ENCODE assay signal across 8 cellular contexts in genomic region chr22:46777609-46777970, GRCh38. TPM values are rescaled to one million over a fixed set of nuclear protein-coding genes. Genes with fewer than 3 reads are reported as not detected.
DNase-seq lines count a peak whose midpoint lies in the region; ATAC-seq and TF ChIP-seq lines count a peak whose summit lies in the region.

No MANE protein-coding gene starts in this region.

- H2AFZ ChIP-seq in IMR-90 (replicated peaks; ENCODE audit: low read length, poor library complexity), result no peak overlapping the region

- TF ChIP-seq POLR2A in IMR-90 (IDR thresholded peaks at IDR 0.05; ENCODE audit: low read depth, low read length), result no peak

- in situ Hi-C loops in IMR-90 (cut with MboI; ENCODE audit: low sequenced_read_pairs), result no loop called here

- H4K8ac ChIP-seq in IMR-90 (ENCODE audit: low read depth in 2 of 2, low read length in 2 of 2), result no peak overlapping the region

- no peak overlapping the region for H2BK20ac ChIP-seq in IMR-90 (ENCODE audit: low read depth, low read length)

- H3K23ac ChIP-seq in IMR-90 (ENCODE audit: low read depth, low read length), result no peak overlapping the region; the same call in 1 of the 2 replicates

- CTCF ChIA-PET in IMR-90 (lab: Yijun Ruan, JAX), result no interaction called here

- WGBS in IMR-90 (ENCODE audit: extremely low coverage in 2 of 2, insufficient read length in 1 of 2), 2 experiments, result 27% methylated on average over 3 of the region's 11 CpGs; no CpG with 5 or more reads in 1 of the 2 experiments

- no peaks in the 10 kb centered on the region for H3K36me3 Mint-ChIP-seq in activated T-cell treated with anti-CD3 and anti-CD28 coated beads, Interleukin-2, amount 50 U/mL, for 4 hours (ENCODE audit: insufficient read depth)

- H3K27me3 ChIP-seq in IMR-90 (ENCODE audit: control insufficient read depth, insufficient read depth, low read length), result no peaks in the 10 kb centered on the region
- no peaks in the 10 kb centered on the region for H3K27me3 ChIP-seq in lower lobe of right lung (ENCODE audit: low read depth)

- H3K4me3 ChIP-seq in IMR-90 (ENCODE audit: insufficient read depth, low read depth, low read length) (no peak overlapping the region), lower lobe of right lung (no peak overlapping the region)

- H3K27ac ChIP-seq in IMR-90 (ENCODE audit: insufficient read depth, low read length) (no peak overlapping the region), lower lobe of right lung (no peak overlapping the region)

- H3K27me3 Mint-ChIP-seq in activated T-cell treated with anti-CD3 and anti-CD28 coated beads, Interleukin-2, amount 50 U/mL, for 4 hours (ENCODE audit: low read depth), result no peaks in the 10 kb centered on the region

- no peak overlapping the region for H3K56ac ChIP-seq in IMR-90 (ENCODE audit: extremely low read depth, insufficient read depth, low read length)

- no peak overlapping the region for H3K14ac ChIP-seq in IMR-90 (replicated peaks; ENCODE audit: low read depth, low read length)

- H2BK120ac ChIP-seq in IMR-90 (ENCODE audit: low read depth, low read length), result no peak overlapping the region

- no peak overlapping the region for H3K4me2 ChIP-seq in IMR-90 (ENCODE audit: low read depth, low read length)

- no peak overlapping the region for H2BK5ac ChIP-seq in IMR-90 (ENCODE audit: low read depth, low read length, poor library complexity, severe bottlenecking)

- TF ChIP-seq RAD21 in IMR-90 (IDR thresholded peaks at IDR 0.05; ENCODE audit: low read length), result no peak

- H3K4me1 ChIP-seq in IMR-90 (ENCODE audit: control insufficient read depth, insufficient read depth, low read length) (peaks cover 11% of the 10 kb centered on the region), lower lobe of right lung (peaks cover 55% of the 10 kb centered on the region)

- H3K9ac ChIP-seq in IMR-90 (ENCODE audit: low read depth, low read length), result no peak overlapping the region

- no peak overlapping the region for H2BK15ac ChIP-seq in IMR-90 (ENCODE audit: low read depth, low read length)

- H2AK5ac ChIP-seq in IMR-90 (ENCODE audit: low read depth, low read length), result no peak overlapping the region

- H2AK9ac ChIP-seq in IMR-90 (replicated peaks; ENCODE audit: low read depth, low read length, poor library complexity), result peak overlapping the region; percentile 74

- intact Hi-C loops in IMR-90 (cut with micrococcal nuclease), result no loop called here
- intact Hi-C loops in lower lobe of right lung (cut with DNase I), result no loop called here

- no peaks in the 10 kb centered on the region for H3K9me3 Mint-ChIP-seq in activated T-cell treated with anti-CD3 and anti-CD28 coated beads, Interleukin-2, amount 50 U/mL, for 4 hours

- H3K9me1 ChIP-seq in IMR-90 (ENCODE audit: insufficient read depth, low read length), result peaks cover 35% of the 10 kb centered on the region

- TF ChIP-seq CTCF in IMR-90 (conservative IDR thresholded peaks at IDR 0.05; ENCODE audit: low read depth, low read length) (no peak), lower lobe of right lung (IDR thresholded peaks at IDR 0.05) (no peak)

- H3K9me3 ChIP-seq in IMR-90 (ENCODE audit: control insufficient read depth, insufficient read depth, low read length) (no peaks in the 10 kb centered on the region), lower lobe of right lung (no peaks in the 10 kb centered on the region)

- H3K79me1 ChIP-seq in IMR-90 (ENCODE audit: low read depth in 1 of 2, low read length in 2 of 2), result peaks cover 42 to 89% of the 10 kb centered on the region in 2 experiments

- dilution Hi-C loops in IMR-90 (cut with HindIII; ENCODE audit: low sequenced_read_pairs, unreplicated experiment), result no loop called here

- no TSS peak for BruUV-seq in IMR-90 (replicated peaks; lab: Mats Ljungman, UMichigan)

- peaks cover 81% of the 10 kb centered on the region for H3K4me1 Mint-ChIP-seq in activated T-cell treated with anti-CD3 and anti-CD28 coated beads, Interleukin-2, amount 50 U/mL, for 4 hours (ENCODE audit: low read depth)

- peak overlapping the region; percentile 15; the same call in 1 of the 2 replicates for H4K91ac ChIP-seq in IMR-90 (ENCODE audit: insufficient read depth, low read depth, low read length)

- no peak overlapping the region for H4K5ac ChIP-seq in IMR-90 (ENCODE audit: low read depth, low read length)

- peak overlapping the region; percentile 61 for H3K4me3 Mint-ChIP-seq in activated T-cell treated with anti-CD3 and anti-CD28 coated beads, Interleukin-2, amount 50 U/mL, for 4 hours

- peak overlapping the region; percentile 7; the same call in 1 of the 2 replicates for H3K4ac ChIP-seq in IMR-90 (ENCODE audit: low read depth, low read length)

- peaks cover 54% of the 10 kb centered on the region for H4K20me1 ChIP-seq in IMR-90 (ENCODE audit: insufficient read depth, low read length)

- H3K36me3 ChIP-seq in IMR-90 (ENCODE audit: control insufficient read depth, insufficient read depth, low read length) (no peaks in the 10 kb centered on the region), lower lobe of right lung (no peaks in the 10 kb centered on the region)

- ATAC-seq in IMR-90 (ENCODE audit: low read depth) (no peak), lower lobe of right lung (no peak)
- ATAC-seq in activated T-cell treated with anti-CD3 and anti-CD28 coated beads, Interleukin-2, amount 50 U/mL, for 4 hours, result peak; percentile 27 to 52

- POLR2A ChIA-PET in IMR-90 (lab: Charles Lee; ENCODE audit: unreplicated experiment), result no interaction called here

- DNase-seq in Ammon's horn (ENCODE audit: low spot score) (peak; percentile 80), IMR-90 (no peak), lower lobe of right lung (peak; percentile 70), NCI-H1436 (lab: John Stamatoyannopoulos, UW) (no peak), NCI-H2081 (lab: John Stamatoyannopoulos, UW) (no peak), UCSD-AML1 (lab: John Stamatoyannopoulos, UW; ENCODE audit: unreplicated experiment) (no peak), iPS-NIHi11 (ENCODE audit: low spot score) (no peak)
- DNase-seq in activated T-cell treated with anti-CD3 and anti-CD28 coated beads, Interleukin-2, amount 50 U/mL, for 4 hours, result peak; percentile 33

- H3K18ac ChIP-seq in IMR-90 (ENCODE audit: low read depth, low read length), result no peak overlapping the region

TF ChIP-seq in IMR-90, 13 proteins besides CTCF, POLR2A, EP300 and RAD21:
- TF ChIP-seq MAZ (IDR thresholded peaks at IDR 0.05; ENCODE audit: borderline replicate concordance, low read depth, low read length) (no peak), RCOR1 (IDR thresholded peaks at IDR 0.05; ENCODE audit: insufficient replicate concordance, low read length) (no peak), USF2 (IDR thresholded peaks at IDR 0.05; ENCODE audit: low read depth, low read length) (no peak), ELK1 (IDR thresholded peaks at IDR 0.05; ENCODE audit: borderline replicate concordance, low read depth, low read length) (no peak), CHD1 (IDR thresholded peaks at IDR 0.05; ENCODE audit: low read depth, low read length) (no peak)

RNA-seq across cellular contexts. Expression of gene TBC1D22A, which starts 15.1 kb away (rescaled TPM):
- total RNA-seq in IMR-90 (2012; rRNA removed), result 9.0 and 9.4 TPM in 2 replicates
- polyA plus RNA-seq in IMR-90 (2012; rRNA removed), result 16.7 and 17.3 TPM in 2 replicates
- 18.4 and 23.5 TPM in 2 replicates for polyA plus RNA-seq in IMR-90 (2012; cell fraction: cytosol; rRNA removed)
- polyA plus RNA-seq in IMR-90 (2012; cell fraction: nucleus; rRNA removed; ENCODE audit: low replicate concordance), result 14.2 and 18.0 TPM in 2 replicates
- 10 to 100 TPM; 29.8 to 31.1 (median 29.9) TPM for total RNA-seq in activated T-cell treated with anti-CD3 and anti-CD28 coated beads, Interleukin-2, amount 50 U/mL, for 4 hours
- 34.1 TPM for total RNA-seq in lower lobe of right lung

RNA-seq across cellular contexts. Expression of gene CERK, which starts 39.5 kb away (rescaled TPM):
- total RNA-seq in IMR-90 (2012; rRNA removed) (38.7 and 44.4 TPM in 2 replicates), lower lobe of right lung (26.1 TPM)
- 22.8 and 25.3 TPM in 2 replicates for polyA plus RNA-seq in IMR-90 (2012; rRNA removed)
- polyA plus RNA-seq in IMR-90 (2012; cell fraction: cytosol; rRNA removed), result 14.3 and 18.5 TPM in 2 replicates
- polyA plus RNA-seq in IMR-90 (2012; cell fraction: nucleus; rRNA removed; ENCODE audit: low replicate concordance), result 19.5 and 31.2 TPM in 2 replicates
- 10 to 100 TPM; 41.4 to 47.3 (median 44.9) TPM for total RNA-seq in activated T-cell treated with anti-CD3 and anti-CD28 coated beads, Interleukin-2, amount 50 U/mL, for 4 hours

Comparison
In these comparisons a context has a peak if more than half of its experiments do, and no peak if none do; other contexts are left out.
1. DNase-seq: peak in Ammon's horn (single experiment), activated T-cell treated with anti-CD3 and anti-CD28 coated beads, Interleukin-2, amount 50 U/mL, for 4 hours (single experiment) and lower lobe of right lung (single experiment); none in IMR-90 (single experiment), NCI-H1436 (single experiment), NCI-H2081 (0 of 2), UCSD-AML1 (single experiment) and iPS-NIHi11 (single experiment).
2. ATAC-seq: peak in activated T-cell treated with anti-CD3 and anti-CD28 coated beads, Interleukin-2, amount 50 U/mL, for 4 hours (2 of 2); none in IMR-90 (single experiment) and lower lobe of right lung (0 of 2).